In genomic region chr10:114304017-114304565, GRCh38 we compare ENCODE assay signal across 1 cellular context.
TF ChIP-seq lines count a peak whose summit lies in the region.

No MANE protein-coding gene starts in this region.

TF ChIP-seq in HEK293, 187 proteins besides CTCF, POLR2A, EP300 and RAD21 (continued from another document and continues in another):
- TF ChIP-seq ZNF518A (tag by site-specific recombination; conservative IDR thresholded peaks at IDR 0.05; ENCODE audit: low read depth) (no peak), ZNF548 (tag by site-specific recombination; IDR thresholded peaks at IDR 0.05) (no peak), ZBTB49 (tag by site-specific recombination; IDR thresholded peaks at IDR 0.05; ENCODE audit: low read depth) (no peak), ZBTB48 (tag by site-specific recombination; IDR thresholded peaks at IDR 0.05) (0 out of 2 replicates have a peak, but pooled peaks have one; percentile 22), ZNF777 (tag by site-specific recombination; IDR thresholded peaks at IDR 0.05; ENCODE audit: borderline replicate concordance) (no peak), ZNF148 (tag by site-specific recombination; IDR thresholded peaks at IDR 0.05; ENCODE audit: borderline replicate concordance) (no peak), YY2 (tag by site-specific recombination; IDR thresholded peaks at IDR 0.05) (no peak), ZNF223 (tag by site-specific recombination; IDR thresholded peaks at IDR 0.05) (no peak), ZNF596 (tag by site-specific recombination; IDR thresholded peaks at IDR 0.05) (no peak), ZNF558 (tag by site-specific recombination; IDR thresholded peaks at IDR 0.05) (no peak; the same call in 1 of the 2 replicates), ZFP37 (tag by site-specific recombination; IDR thresholded peaks at IDR 0.05) (peak; percentile 72; the same call in 1 of the 2 replicates), BCL11A (tag by site-specific recombination; IDR thresholded peaks at IDR 0.05; ENCODE audit: low read depth) (no peak), ZNF555 (tag by site-specific recombination; conservative IDR thresholded peaks at IDR 0.05) (no peak), ZNF2 (tag by site-specific recombination; IDR thresholded peaks at IDR 0.05) (peak; percentile 84; the same call in 1 of the 2 replicates), ZNF660 (tag by site-specific recombination; IDR thresholded peaks at IDR 0.05) (peak; percentile 66), ZBTB7A (tag by site-specific recombination; IDR thresholded peaks at IDR 0.05; ENCODE audit: low read depth) (no peak), ZNF433 (tag by site-specific recombination; IDR thresholded peaks at IDR 0.05; ENCODE audit: low read depth) (no peak), SP3 (tag by site-specific recombination; IDR thresholded peaks at IDR 0.05) (no peak), SP7 (tag by site-specific recombination; IDR thresholded peaks at IDR 0.05) (0 out of 2 replicates have a peak, but pooled peaks have one; percentile 24), ZNF202 (tag by site-specific recombination; IDR thresholded peaks at IDR 0.05; ENCODE audit: borderline replicate concordance) (no peak), ZNF18 (tag by site-specific recombination; IDR thresholded peaks at IDR 0.05) (no peak), SP2 (tag by site-specific recombination; IDR thresholded peaks at IDR 0.05) (no peak), ZNF837 (tag by site-specific recombination; IDR thresholded peaks at IDR 0.05) (no peak), GLIS1 (tag by site-specific recombination; IDR thresholded peaks at IDR 0.05) (no peak), ZNF335 (tag by site-specific recombination; conservative IDR thresholded peaks at IDR 0.05) (peak; percentile 96), ZEB2 (tag by site-specific recombination; IDR thresholded peaks at IDR 0.05) (0 out of 2 replicates have a peak, but pooled peaks have one; percentile 15), TSHZ1 (tag by site-specific recombination; IDR thresholded peaks at IDR 0.05; ENCODE audit: borderline replicate concordance) (no peak), ZNF639 (tag by site-specific recombination; IDR thresholded peaks at IDR 0.05) (no peak), ZNF10 (tag by site-specific recombination; IDR thresholded peaks at IDR 0.05) (no peak), ZNF274 (IDR thresholded peaks at IDR 0.05; ENCODE audit: low read length) (no peak), ZNF274 (tag by site-specific recombination; IDR thresholded peaks at IDR 0.05; ENCODE audit: borderline replicate concordance) (no peak), ZNF791 (tag by site-specific recombination; IDR thresholded peaks at IDR 0.05) (no peak), ZBTB21 (tag by site-specific recombination; IDR thresholded peaks at IDR 0.05) (0 out of 2 replicates have a peak, but pooled peaks have one; percentile 9), KLF16 (tag by site-specific recombination; IDR thresholded peaks at IDR 0.05) (no peak), ZBTB8A (tag by site-specific recombination; IDR thresholded peaks at IDR 0.05) (no peak), ZBTB20 (tag by site-specific recombination; IDR thresholded peaks at IDR 0.05) (no peak), ZNF324 (tag by site-specific recombination; IDR thresholded peaks at IDR 0.05) (no peak; the same call in 1 of the 2 replicates), ZNF138 (tag by site-specific recombination; IDR thresholded peaks at IDR 0.05; ENCODE audit: borderline replicate concordance) (no peak), ZNF561 (tag by site-specific recombination; IDR thresholded peaks at IDR 0.05; ENCODE audit: borderline replicate concordance) (0 out of 2 replicates have a peak, but pooled peaks have one; percentile 38), ZNF394 (tag by site-specific recombination; IDR thresholded peaks at IDR 0.05; ENCODE audit: borderline replicate concordance) (0 out of 2 replicates have a peak, but pooled peaks have one; percentile 54), ZNF544 (tag by site-specific recombination; IDR thresholded peaks at IDR 0.05) (no peak), ZNF747 (tag by site-specific recombination; IDR thresholded peaks at IDR 0.05) (no peak), ZNF677 (tag by site-specific recombination; IDR thresholded peaks at IDR 0.05) (no peak), PBX3 (CRISPR knock-in tag; IDR thresholded peaks at IDR 0.05) (no peak), ZNF37A (tag by site-specific recombination; IDR thresholded peaks at IDR 0.05) (no peak), TCF7L2 (IDR thresholded peaks at IDR 0.05; ENCODE audit: borderline replicate concordance, low read depth, low read length) (peak; percentile 66; the same call in 1 of the 2 replicates), SCRT2 (tag by site-specific recombination; IDR thresholded peaks at IDR 0.05) (0 out of 2 replicates have a peak, but pooled peaks have one; percentile 11), ZNF549 (tag by site-specific recombination; IDR thresholded peaks at IDR 0.05) (no peak), SALL2 (tag by site-specific recombination; IDR thresholded peaks at IDR 0.05; ENCODE audit: borderline replicate concordance) (no peak), ZNF292 (tag by site-specific recombination; IDR thresholded peaks at IDR 0.05; ENCODE audit: borderline replicate concordance, low read depth) (no peak), GLI4 (tag by site-specific recombination; IDR thresholded peaks at IDR 0.05) (no peak), ZNF146 (tag by site-specific recombination; IDR thresholded peaks at IDR 0.05) (no peak), KLF9 (tag by site-specific recombination; IDR thresholded peaks at IDR 0.05; ENCODE audit: low read depth) (no peak)
